ENCODE assay signal across 13 cellular contexts in genomic region chr12:46908236-46908935, GRCh38.
DNase-seq lines count a peak whose midpoint lies in the region; ATAC-seq, FAIRE-seq and TF ChIP-seq lines count a peak whose summit lies in the region.
"Had no signal": no experiment of that assay in that cellular context is flagged by ENCODE, and none has a peak within 500 bp of the region (broad histone marks: within the 10 kb centered on the region; RNA-seq: fewer than 3 reads in every experiment).

No MANE protein-coding gene starts in this region.

- no peak for TF ChIP-seq CTCF in AG10803 (conservative IDR thresholded peaks at IDR 0.05; ENCODE audit: low read length)

- no peak overlapping the region for H3K4me3 ChIP-seq in AG10803 (ENCODE audit: low read length)
- H3K4me3 ChIP-seq: psoas muscle had no signal

- FAIRE-seq in HTR-8/SVneo (lab: Jason Lieb, UNC), result peak; percentile 46
- FAIRE-seq: colon had no signal

- no peak for ATAC-seq in HG02678 (IDR thresholded peaks at IDR 0.05; ENCODE audit: unreplicated experiment)
- ATAC-seq in HG03354 (IDR thresholded peaks at IDR 0.05; ENCODE audit: poor library complexity, severe bottlenecking, unreplicated experiment), result no peak

- DNase-seq in AG10803 (ENCODE audit: low read depth) (peak; percentile 60), HTR-8/SVneo (ENCODE audit: insufficient read length, low spot score) (no peak), amniotic epithelial cell (ENCODE audit: low read depth) (peak; percentile 31), islet precursor cell (peak; percentile 82), NCI-H1930 (lab: John Stamatoyannopoulos, UW) (no peak), mesenteric fat pad (ENCODE audit: low spot score) (no peak)
- DNase-seq: foreskin melanocyte, immature natural killer cell, NCI-H526 treated with DMSO at 0.1 percent for 48 hours, psoas muscle had no signal

Comparison
In these comparisons a context has a peak if more than half of its experiments do, and no peak if none do; other contexts are left out.
1. DNase-seq: peak in AG10803 (single experiment), amniotic epithelial cell (single experiment) and islet precursor cell (single experiment); none in HTR-8/SVneo (single experiment), NCI-H1930 (0 of 2) and mesenteric fat pad (single experiment).